In genomic region chr3:50550079-50550736, GRCh38 we compare ENCODE assay signal across 8 cellular contexts. TPM values are rescaled to one million over a fixed set of nuclear protein-coding genes. Genes with fewer than 3 reads are reported as not detected.
DNase-seq lines count a peak whose midpoint lies in the region; ATAC-seq and TF ChIP-seq lines count a peak whose summit lies in the region.

No MANE protein-coding gene starts in this region.

- WGBS in endodermal cell (ENCODE audit: insufficient coverage in 1 of 2, insufficient read length in 1 of 2), 2 experiments, result 58 to 93% methylated on average over 6 to 13 of the region's 13 CpGs
- 52 to 64% methylated on average over 7 to 13 of the region's 13 CpGs for WGBS in testis, 2 donors

- H3K36me3 Mint-ChIP-seq in activated CD4-positive, alpha-beta memory T cell treated with anti-CD3 and anti-CD28 coated beads, Interleukin-2, amount 10 ng/mL, durations not matched to agents 7 days and 5 days (ENCODE audit: low read depth), result no peaks in the 10 kb centered on the region
- H3K36me3 Mint-ChIP-seq in endodermal cell (ENCODE audit: low read depth) (no peaks in the 10 kb centered on the region), naive B cell (no peaks in the 10 kb centered on the region)

- CTCF ChIA-PET in activated CD4-positive, alpha-beta memory T cell treated with anti-CD3 and anti-CD28 coated beads, Interleukin-2, amount 10 ng/mL, durations not matched to agents 7 days and 5 days (lab: Charles Lee), result interaction anchor here (0.8 to 1.9 kb wide), 11 partner anchors 16 to 200 kb away, joined by 3 to 10 read pairs (median 3); partner anchors contain the start of genes C3orf18, CYB561D2, HEMK1 and NPRL2

- POLR2A ChIA-PET in activated CD4-positive, alpha-beta memory T cell treated with anti-CD3 and anti-CD28 coated beads, Interleukin-2, amount 10 ng/mL, durations not matched to agents 7 days and 5 days (lab: Charles Lee), result interaction anchor here (1.0 to 1.6 kb wide), 4 partner anchors 20 to 213 kb away, joined by 3 read pairs; no protein-coding TSS in a partner anchor

- H3K9me3 Mint-ChIP-seq in activated CD4-positive, alpha-beta memory T cell treated with anti-CD3 and anti-CD28 coated beads, Interleukin-2, amount 10 ng/mL, durations not matched to agents 7 days and 5 days, result no peaks in the 10 kb centered on the region
- H3K9me3 Mint-ChIP-seq in endodermal cell (no peaks in the 10 kb centered on the region), naive B cell (no peaks in the 10 kb centered on the region)

- H3K4me3 Mint-ChIP-seq in activated CD4-positive, alpha-beta memory T cell treated with anti-CD3 and anti-CD28 coated beads, Interleukin-2, amount 10 ng/mL, durations not matched to agents 7 days and 5 days, result no peak overlapping the region
- H3K4me3 Mint-ChIP-seq in endodermal cell, result no peak overlapping the region
- no peak overlapping the region for H3K4me3 Mint-ChIP-seq in naive B cell

- TF ChIP-seq CTCF in endodermal cell (conservative IDR thresholded peaks at IDR 0.05) (peak; percentile 93), testis (IDR thresholded peaks at IDR 0.05) (peak; percentile 45 to 82 (median 62))

- no peak overlapping the region for H3K27ac ChIP-seq in endodermal cell (ENCODE audit: low read depth, low read length)
- H3K27ac ChIP-seq in testis, result no peak overlapping the region

- no peaks in the 10 kb centered on the region for H3K27me3 Mint-ChIP-seq in activated CD4-positive, alpha-beta memory T cell treated with anti-CD3 and anti-CD28 coated beads, Interleukin-2, amount 10 ng/mL, durations not matched to agents 7 days and 5 days
- H3K27me3 Mint-ChIP-seq in endodermal cell (ENCODE audit: insufficient read depth), result peaks cover 5% of the 10 kb centered on the region
- H3K27me3 Mint-ChIP-seq in naive B cell, result peaks cover 0 to 16% (median 0%) of the 10 kb centered on the region in 3 donors

- H3K4me1 ChIP-seq in endodermal cell (ENCODE audit: control insufficient read depth, insufficient read depth, low read length) (no peaks in the 10 kb centered on the region), testis (no peaks in the 10 kb centered on the region)

- ATAC-seq in naive B cell (ENCODE audit: low read depth in 2 of 2), result peak; percentile 75 to 83
- ATAC-seq in HG02798 (IDR thresholded peaks at IDR 0.05; ENCODE audit: poor library complexity, unreplicated experiment), result no peak

- H3K36me3 ChIP-seq in endodermal cell (ENCODE audit: control insufficient read depth, insufficient read depth, low read length), result no peaks in the 10 kb centered on the region
- no peaks in the 10 kb centered on the region for H3K36me3 ChIP-seq in testis (ENCODE audit: low read depth, missing control alignments)

- DNase-seq in NCI-H2171 treated with DMSO at 0.1 percent for 48 hours (lab: John Stamatoyannopoulos, UW) (peak; percentile 58), NCI-H2171 (lab: John Stamatoyannopoulos, UW) (no peak), NCI-H146 treated with DMSO at 0.1 percent for 48 hours (lab: John Stamatoyannopoulos, UW; ENCODE audit: unreplicated experiment) (peak; percentile 13), endodermal cell (peak; percentile 94), naive B cell (peak; percentile 51), testis (peak; percentile 74)
- peak; percentile 73 for DNase-seq in activated CD4-positive, alpha-beta memory T cell treated with anti-CD3 and anti-CD28 coated beads, Interleukin-2, amount 10 ng/mL, durations not matched to agents 7 days and 5 days

- no peak overlapping the region for H3K4me3 ChIP-seq in endodermal cell (ENCODE audit: low read length)
- H3K4me3 ChIP-seq in testis, result no peak overlapping the region

- H3K9ac ChIP-seq in endodermal cell (ENCODE audit: extremely low read depth, low read length, poor library complexity, severe bottlenecking), result no peak overlapping the region

- no peak overlapping the region for H3K27ac Mint-ChIP-seq in activated CD4-positive, alpha-beta memory T cell treated with anti-CD3 and anti-CD28 coated beads, Interleukin-2, amount 10 ng/mL, durations not matched to agents 7 days and 5 days
- H3K27ac Mint-ChIP-seq in endodermal cell (no peak overlapping the region), naive B cell (no peak overlapping the region)

- TF ChIP-seq POLR2A in testis (IDR thresholded peaks at IDR 0.05), result no peak

- H3K9me3 ChIP-seq in endodermal cell (ENCODE audit: control insufficient read depth, low read length) (no peaks in the 10 kb centered on the region), testis (no peaks in the 10 kb centered on the region)

- peaks cover 8% of the 10 kb centered on the region for H3K4me1 Mint-ChIP-seq in activated CD4-positive, alpha-beta memory T cell treated with anti-CD3 and anti-CD28 coated beads, Interleukin-2, amount 10 ng/mL, durations not matched to agents 7 days and 5 days
- H3K4me1 Mint-ChIP-seq in endodermal cell (peaks cover 4% of the 10 kb centered on the region), naive B cell (peaks cover 0 to 4% (median 0%) of the 10 kb centered on the region in 3 donors)

- intact Hi-C loops in testis (cut with DNase I; ENCODE audit: low total_unique reads), result no loop called here

- H3K27me3 ChIP-seq in endodermal cell (ENCODE audit: control insufficient read depth, insufficient read depth, low read length, poor library complexity, severe bottlenecking), result no peaks in the 10 kb centered on the region
- H3K27me3 ChIP-seq in testis, result no peaks in the 10 kb centered on the region

RNA-seq across cellular contexts. Expression of gene C3orf18, which starts 17.3 kb away (rescaled TPM):
- total RNA-seq in activated CD4-positive, alpha-beta memory T cell treated with anti-CD3 and anti-CD28 coated beads, Interleukin-2, amount 10 ng/mL, durations not matched to agents 7 days and 5 days, result 10 to 100 TPM; 14.6 to 17.5 TPM
- total RNA-seq in endodermal cell (10 to 100 TPM; 14.4 to 16.9 TPM), testis (10 to 100 TPM; 21.0 to 28.8 TPM)
- polyA plus RNA-seq in endodermal cell (2013, experiment 1 of 2), result 15.6 TPM
- polyA plus RNA-seq in endodermal cell (2013, experiment 2 of 2), result 15.4 TPM
- polyA plus RNA-seq in naive B cell (ENCODE audit: low read depth in 6 of 6) (10 to 100 TPM in 2 of 6 donors, 1 to 10 TPM in 4; 3.6 to 11.3 (median 6.4) TPM), testis (ENCODE audit: insufficient read depth, low read depth, low replicate concordance) (14.9 TPM)

RNA-seq across cellular contexts. Expression of gene HEMK1, which starts 19.1 kb away (rescaled TPM):
- 10 to 100 TPM; 49.6 to 50.1 TPM for total RNA-seq in activated CD4-positive, alpha-beta memory T cell treated with anti-CD3 and anti-CD28 coated beads, Interleukin-2, amount 10 ng/mL, durations not matched to agents 7 days and 5 days
- total RNA-seq in endodermal cell, result 10 to 100 TPM; 24.1 to 25.8 TPM
- 21.2 TPM for polyA plus RNA-seq in endodermal cell (2013, experiment 1 of 2)
- 19.8 TPM for polyA plus RNA-seq in endodermal cell (2013, experiment 2 of 2)
- 10 to 100 TPM; 18.2 to 44.6 (median 32.8) TPM for polyA plus RNA-seq in naive B cell (ENCODE audit: low read depth in 6 of 6)
- 10 to 100 TPM; 12.8 to 13.1 TPM for total RNA-seq in testis
- polyA plus RNA-seq in testis (ENCODE audit: insufficient read depth, low read depth, low replicate concordance), result 25.7 TPM

RNA-seq across cellular contexts. Expression of gene CACNA2D2, which starts 46.8 kb away (rescaled TPM):
- under 1 TPM; 0.45 to 0.55 TPM for total RNA-seq in activated CD4-positive, alpha-beta memory T cell treated with anti-CD3 and anti-CD28 coated beads, Interleukin-2, amount 10 ng/mL, durations not matched to agents 7 days and 5 days
- total RNA-seq in endodermal cell, result 10 to 100 TPM; 17.6 to 20.7 TPM
- 16.2 TPM for polyA plus RNA-seq in endodermal cell (2013, experiment 1 of 2)
- 12.9 TPM for polyA plus RNA-seq in endodermal cell (2013, experiment 2 of 2)
- polyA plus RNA-seq in naive B cell (ENCODE audit: low read depth in 6 of 6), result under 1 TPM in 3 of 6 donors, not detected in 3; 0.17 to 0.24 (median 0.18) TPM
- total RNA-seq in testis, result 10 to 100 TPM; 16.1 to 19.3 TPM
- polyA plus RNA-seq in testis (ENCODE audit: insufficient read depth, low read depth, low replicate concordance), result 15.9 TPM

Comparison
In these comparisons a context has a peak if more than half of its experiments do, and no peak if none do; other contexts are left out.
1. RNA of gene CACNA2D2, which starts 46.8 kb away (total RNA-seq): 17.6 to 20.7 TPM in endodermal cell and 16.1 to 19.3 TPM in testis; 0.45 to 0.55 TPM in activated CD4-positive, alpha-beta memory T cell treated with anti-CD3 and anti-CD28 coated beads, Interleukin-2, amount 10 ng/mL, durations not matched to agents 7 days and 5 days; every median in the first group is over 10 times any median in the second.